ENCODE assay signal across 1 cellular context in the genomic region with DNA sequence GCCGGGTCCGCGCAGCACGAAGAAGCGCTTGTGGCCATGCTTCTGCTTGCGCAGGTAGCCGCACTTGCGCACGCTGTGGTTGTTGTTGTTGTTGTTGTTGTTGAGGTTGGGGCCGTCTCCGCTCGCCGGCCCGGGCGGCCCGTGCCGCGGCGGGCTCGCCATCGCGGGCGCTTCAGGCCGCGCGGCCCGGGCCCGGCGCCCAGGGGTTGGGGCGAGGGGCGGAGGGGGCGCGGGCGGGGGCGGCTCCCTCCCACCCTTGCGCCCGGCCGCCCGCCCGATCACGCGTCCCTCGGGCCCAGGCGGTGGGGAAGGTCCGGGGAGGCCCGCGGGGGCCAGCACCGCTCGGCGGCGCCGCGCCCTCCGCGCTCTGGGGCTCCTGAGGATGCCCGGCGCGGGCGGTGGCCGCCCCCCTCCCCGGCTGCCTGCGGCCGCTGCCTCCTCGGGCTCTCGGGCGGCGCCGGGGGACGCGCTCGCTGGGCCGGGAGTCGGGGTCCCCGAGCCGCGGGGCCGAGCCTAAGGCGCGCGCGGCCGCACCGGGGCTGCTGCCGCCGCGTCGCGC.
TF ChIP-seq lines count a peak whose summit lies in the region.

No MANE protein-coding gene starts in this region.

TF ChIP-seq in HCT116, 20 proteins besides CTCF, POLR2A, EP300 and RAD21 (continued from another document):
- TF ChIP-seq, protein P1, sequence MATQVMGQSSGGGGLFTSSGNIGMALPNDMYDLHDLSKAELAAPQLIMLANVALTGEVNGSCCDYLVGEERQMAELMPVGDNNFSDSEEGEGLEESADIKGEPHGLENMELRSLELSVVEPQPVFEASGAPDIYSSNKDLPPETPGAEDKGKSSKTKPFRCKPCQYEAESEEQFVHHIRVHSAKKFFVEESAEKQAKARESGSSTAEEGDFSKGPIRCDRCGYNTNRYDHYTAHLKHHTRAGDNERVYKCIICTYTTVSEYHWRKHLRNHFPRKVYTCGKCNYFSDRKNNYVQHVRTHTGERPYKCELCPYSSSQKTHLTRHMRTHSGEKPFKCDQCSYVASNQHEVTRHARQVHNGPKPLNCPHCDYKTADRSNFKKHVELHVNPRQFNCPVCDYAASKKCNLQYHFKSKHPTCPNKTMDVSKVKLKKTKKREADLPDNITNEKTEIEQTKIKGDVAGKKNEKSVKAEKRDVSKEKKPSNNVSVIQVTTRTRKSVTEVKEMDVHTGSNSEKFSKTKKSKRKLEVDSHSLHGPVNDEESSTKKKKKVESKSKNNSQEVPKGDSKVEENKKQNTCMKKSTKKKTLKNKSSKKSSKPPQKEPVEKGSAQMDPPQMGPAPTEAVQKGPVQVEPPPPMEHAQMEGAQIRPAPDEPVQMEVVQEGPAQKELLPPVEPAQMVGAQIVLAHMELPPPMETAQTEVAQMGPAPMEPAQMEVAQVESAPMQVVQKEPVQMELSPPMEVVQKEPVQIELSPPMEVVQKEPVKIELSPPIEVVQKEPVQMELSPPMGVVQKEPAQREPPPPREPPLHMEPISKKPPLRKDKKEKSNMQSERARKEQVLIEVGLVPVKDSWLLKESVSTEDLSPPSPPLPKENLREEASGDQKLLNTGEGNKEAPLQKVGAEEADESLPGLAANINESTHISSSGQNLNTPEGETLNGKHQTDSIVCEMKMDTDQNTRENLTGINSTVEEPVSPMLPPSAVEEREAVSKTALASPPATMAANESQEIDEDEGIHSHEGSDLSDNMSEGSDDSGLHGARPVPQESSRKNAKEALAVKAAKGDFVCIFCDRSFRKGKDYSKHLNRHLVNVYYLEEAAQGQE (IDR thresholded peaks at IDR 0.05; ENCODE audit: low read depth), result no peak
- no peak for TF ChIP-seq TCF7L2 (IDR thresholded peaks at IDR 0.05; ENCODE audit: borderline replicate concordance, extremely low read depth, insufficient read depth, insufficient read length)
- no peak for TF ChIP-seq POLR2AphosphoS5 (IDR thresholded peaks at IDR 0.05; ENCODE audit: low read depth, low read length)
TF ChIP-seq in HCT116: peak in this region for 0.
